Comparison of ENCODE assay signal across 1 cellular context in genomic region chr18:38459595-38459994, GRCh38.
TF ChIP-seq lines count a peak whose summit lies in the region.

No MANE protein-coding gene starts in this region.

TF ChIP-seq in HepG2, 621 proteins besides CTCF, POLR2A, EP300 and RAD21 (continued from another document):
- TF ChIP-seq FUBP1 (CRISPR knock-in tag; IDR thresholded peaks at IDR 0.05; ENCODE audit: borderline replicate concordance) = no peak
- no peak for TF ChIP-seq ZBTB21 (CRISPR knock-in tag; IDR thresholded peaks at IDR 0.05)
- no peak for TF ChIP-seq DBP (CRISPR knock-in tag; IDR thresholded peaks at IDR 0.05; ENCODE audit: not compliant biosample characterization)
- TF ChIP-seq ZNF274 (CRISPR knock-in tag; IDR thresholded peaks at IDR 0.05) = no peak
- no peak for TF ChIP-seq GZF1 (CRISPR knock-in tag; IDR thresholded peaks at IDR 0.05)
- no peak for TF ChIP-seq ZSCAN9 (CRISPR knock-in tag; IDR thresholded peaks at IDR 0.05; ENCODE audit: borderline replicate concordance)
- no peak for TF ChIP-seq IRF1 (CRISPR knock-in tag; IDR thresholded peaks at IDR 0.05; ENCODE audit: low read depth)
- TF ChIP-seq ZFP90 (CRISPR knock-in tag; IDR thresholded peaks at IDR 0.05; ENCODE audit: borderline replicate concordance) = no peak
- no peak for TF ChIP-seq CHCHD3 (CRISPR knock-in tag; IDR thresholded peaks at IDR 0.05)
- TF ChIP-seq STAT5B (CRISPR knock-in tag; IDR thresholded peaks at IDR 0.05) = no peak
- TF ChIP-seq GPBP1L1 (CRISPR knock-in tag; IDR thresholded peaks at IDR 0.05) = no peak
- TF ChIP-seq ZNF329 (CRISPR knock-in tag; IDR thresholded peaks at IDR 0.05; ENCODE audit: low read depth) = no peak
- no peak for TF ChIP-seq HNRNPH1 (optimal IDR thresholded peaks at IDR 0.05; ENCODE audit: low read depth, low read length)
- no peak for TF ChIP-seq ZMAT5 (CRISPR knock-in tag; IDR thresholded peaks at IDR 0.05; ENCODE audit: borderline replicate concordance, low read depth)
TF ChIP-seq in HepG2: peak in this region for 0.
